Comparison of ENCODE assay signal across 21 cellular contexts in genomic region chr12:132741620-132742019, GRCh38.
"Had no signal": no experiment of that assay in that cellular context is flagged by ENCODE, and none has a peak within 500 bp of the region (broad histone marks: within the 10 kb centered on the region; RNA-seq: fewer than 3 reads in every experiment).

No MANE protein-coding gene starts in this region.

- H3K9me3 ChIP-seq: Peyer's patch, SK-N-SH had no signal

- H3K9me3 Mint-ChIP-seq: activated naive CD4-positive, alpha-beta T cell treated with anti-CD3 and anti-CD28 coated beads, Interleukin-2, amount 50 U/mL, for 24 hours; T-helper 2 cell treated with Interferon-gamma antibody and Interleukin-4, amounts not matched to agents 5 μg/mL and 100 μg/mL, for 36 hours had no signal

- H3K4me1 ChIP-seq: Peyer's patch, SJCRH30 had no signal

- H3K9ac ChIP-seq: SK-N-SH had no signal

- H3K27ac Mint-ChIP-seq: activated CD4-positive, alpha-beta T cell treated with anti-CD3 and anti-CD28 coated beads, Interleukin-2, amount 10 ng/mL, durations not matched to agents 24 days and 14 days; activated CD8-positive, alpha-beta memory T cell treated with anti-CD3 and anti-CD28 coated beads, Interleukin-2, amount 10 ng/mL, durations not matched to agents 7 days and 5 days; activated naive CD4-positive, alpha-beta T cell treated with anti-CD3 and anti-CD28 coated beads, Interleukin-2, amount 50 U/mL, for 24 hours; T-helper 2 cell treated with Interferon-gamma antibody and Interleukin-4, amounts not matched to agents 5 μg/mL and 100 μg/mL, for 36 hours had no signal

- DNase-seq: activated CD4-positive, alpha-beta T cell treated with anti-CD3 and anti-CD28 coated beads, Interleukin-2, amount 10 ng/mL, durations not matched to agents 24 days and 14 days; activated CD4-positive, alpha-beta T cell treated with anti-CD3 and anti-CD28 coated beads, Interleukin-2, amount 50 U/mL, for 48 hours; activated CD4-positive, CD25-positive, alpha-beta regulatory T cell treated with anti-CD3 and anti-CD28 coated beads, Interleukin-2, amount 50 U/mL, for 72 hours; activated CD8-positive, alpha-beta memory T cell treated with anti-CD3 and anti-CD28 coated beads, Interleukin-2, amount 10 ng/mL, durations not matched to agents 7 days and 5 days; activated naive CD4-positive, alpha-beta T cell; amygdala; caudate nucleus; KG1; NCI-H1048; NCI-H146; NCI-H1930; NCI-H345; NCI-H510A treated with DMSO at 0.1 percent for 48 hours; NCI-H69; NK-92 treated with Interleukin-12 subunit alpha and Interleukin-12 subunit beta, amount 100 ng/mL, for 24 hours; Peyer's patch; SJCRH30; SK-N-SH; SW 1271 had no signal

- H3K4me3 Mint-ChIP-seq: activated CD4-positive, alpha-beta T cell treated with anti-CD3 and anti-CD28 coated beads, Interleukin-2, amount 10 ng/mL, durations not matched to agents 24 days and 14 days; activated CD8-positive, alpha-beta memory T cell treated with anti-CD3 and anti-CD28 coated beads, Interleukin-2, amount 10 ng/mL, durations not matched to agents 7 days and 5 days; activated naive CD4-positive, alpha-beta T cell treated with anti-CD3 and anti-CD28 coated beads, Interleukin-2, amount 50 U/mL, for 24 hours; T-helper 2 cell treated with Interferon-gamma antibody and Interleukin-4, amounts not matched to agents 5 μg/mL and 100 μg/mL, for 36 hours had no signal

- H3K4me2 ChIP-seq: SK-N-SH had no signal

- ATAC-seq: activated CD8-positive, alpha-beta memory T cell treated with anti-CD3 and anti-CD28 coated beads, Interleukin-2, amount 10 ng/mL, durations not matched to agents 7 days and 5 days had no signal

- H3K9me2 ChIP-seq: SK-N-SH had no signal

- H3K4me3 ChIP-seq: Peyer's patch, SJCRH30 had no signal

- H3K27me3 Mint-ChIP-seq: activated CD4-positive, alpha-beta T cell treated with anti-CD3 and anti-CD28 coated beads, Interleukin-2, amount 10 ng/mL, durations not matched to agents 24 days and 14 days; activated CD8-positive, alpha-beta memory T cell treated with anti-CD3 and anti-CD28 coated beads, Interleukin-2, amount 10 ng/mL, durations not matched to agents 7 days and 5 days; activated naive CD4-positive, alpha-beta T cell treated with anti-CD3 and anti-CD28 coated beads, Interleukin-2, amount 50 U/mL, for 24 hours had no signal

- H3K27ac ChIP-seq: Peyer's patch, SJCRH30 had no signal

- H3K27me3 ChIP-seq: Peyer's patch, SJCRH30 had no signal
